In the genomic region with DNA sequence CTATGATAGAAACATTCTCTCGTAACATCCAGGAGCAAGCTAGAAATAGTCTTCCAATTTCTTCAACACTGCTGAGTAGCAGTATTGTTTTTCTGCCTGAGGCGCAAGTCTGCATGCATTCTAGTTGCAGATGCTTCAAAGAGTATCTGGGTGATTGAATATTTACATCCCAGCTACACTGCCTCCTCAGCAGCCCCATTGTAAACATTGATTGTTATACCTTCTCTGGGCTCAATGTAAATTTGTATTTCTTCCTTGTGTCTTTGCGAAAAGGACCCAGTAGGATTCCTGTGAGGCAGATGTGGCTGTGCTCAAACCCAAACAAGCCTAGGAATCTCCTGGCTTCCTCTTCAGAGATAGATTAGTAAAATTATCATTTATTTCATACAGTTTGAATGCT, we compare ENCODE assay signal across 21 cellular contexts.
DNase-seq lines count a peak whose midpoint lies in the region; ATAC-seq and TF ChIP-seq lines count a peak whose summit lies in the region.
"Had no signal": no experiment of that assay in that cellular context is flagged by ENCODE, and none has a peak within 500 bp of the region (broad histone marks: within the 10 kb centered on the region; RNA-seq: fewer than 3 reads in every experiment).

No MANE protein-coding gene starts in this region.

- no peak overlapping the region for H2BK5ac ChIP-seq in neuronal stem cell (ENCODE audit: low read length)

- POLR2A ChIA-PET in OCI-LY7 (lab: Charles Lee), result interaction anchor here (0.6 to 2.9 kb wide), 6 partner anchors 10 to 1421 kb away, joined by 3 to 12 read pairs (median 4); no protein-coding TSS in a partner anchor

- no peaks in the 10 kb centered on the region for H3K9me2 ChIP-seq in OCI-LY7 (ENCODE audit: insufficient read depth, low read length)

- no peaks in the 10 kb centered on the region for H3K79me1 ChIP-seq in neuronal stem cell (ENCODE audit: low read depth, low read length)

- no peak overlapping the region for H2BK15ac ChIP-seq in neuronal stem cell (ENCODE audit: low read length)

- peak; percentile 3 for DNase-seq in H7
- DNase-seq in OCI-LY7 (ENCODE audit: low spot score), result no peak
- DNase-seq in neuronal stem cell (ENCODE audit: low spot score), result no peak
- DNase-seq in T-helper 1 cell, result no peak
- no peak for DNase-seq in stimulated activated naive CD8-positive, alpha-beta T cell treated with anti-CD3 and anti-CD28 coated beads, Interleukin-15, amount 100 ng/mL, for 72 hours
- DNase-seq: BE2C; CD8-positive, alpha-beta T cell; DMS153; GDM1; HFFc6; Karpas-422; NCI-H1417; NCI-H187 treated with DMSO at 0.1 percent for 48 hours; NCI-H2107; NCI-H446 treated with DMSO at 0.1 percent for 48 hours; NCI-H526 treated with DMSO at 0.1 percent for 48 hours; PC-9; RPMI8226; SHP77 had no signal

- no peak for ATAC-seq in GM21390 (IDR thresholded peaks at IDR 0.05; ENCODE audit: unreplicated experiment)
- no peak for ATAC-seq in stimulated activated naive CD8-positive, alpha-beta T cell treated with anti-CD3 and anti-CD28 coated beads, Interleukin-15, amount 100 ng/mL, for 72 hours
- ATAC-seq: CD8-positive, alpha-beta T cell had no signal

- peaks cover 9 to 31% of the 10 kb centered on the region in 2 donors for H3K9me3 Mint-ChIP-seq in stimulated activated naive CD8-positive, alpha-beta T cell treated with anti-CD3 and anti-CD28 coated beads, Interleukin-15, amount 100 ng/mL, for 72 hours

- WGBS in neuronal stem cell (ENCODE audit: extremely low coverage in 2 of 2, insufficient read length in 2 of 2, insufficient replicate concordance in 1 of 2), 2 donors, result no CpG with 5 or more reads among the region's 3 CpGs

- H3K27ac Mint-ChIP-seq in stimulated activated naive CD8-positive, alpha-beta T cell treated with anti-CD3 and anti-CD28 coated beads, Interleukin-15, amount 100 ng/mL, for 72 hours, result no peak overlapping the region
- H3K27ac Mint-ChIP-seq: CD8-positive, alpha-beta T cell; HFFc6 had no signal

- CTCF ChIA-PET in OCI-LY7 (lab: Charles Lee; ENCODE audit: unreplicated experiment), result no interaction called here

- no peak overlapping the region for H2BK120ac ChIP-seq in neuronal stem cell (ENCODE audit: low read depth, low read length)

- no peak overlapping the region for H4K91ac ChIP-seq in neuronal stem cell (ENCODE audit: low read depth, low read length, poor library complexity)

- BruUV-seq in OCI-LY7 (replicated peaks; lab: Mats Ljungman, UMichigan), result no TSS peak

- H3K27ac ChIP-seq in OCI-LY7 (ENCODE audit: low read depth, low read length, poor library complexity, severe bottlenecking), result peak overlapping the region; percentile 63
- H3K27ac ChIP-seq in neuronal stem cell (replicated peaks; ENCODE audit: low read length), result no peak overlapping the region
- H3K27ac ChIP-seq: PC-9 had no signal

- no peak overlapping the region for H2AK5ac ChIP-seq in neuronal stem cell (ENCODE audit: low read depth, low read length)

- H2AFZ ChIP-seq in OCI-LY7 (ENCODE audit: low read length), result peak overlapping the region; percentile 89
- peak overlapping the region; percentile 43 for H2AFZ ChIP-seq in neuronal stem cell (ENCODE audit: low read length)
- H2AFZ ChIP-seq: PC-9 had no signal

- intact Hi-C loops in OCI-LY7 (cut with micrococcal nuclease; ENCODE audit: unreplicated experiment), result loop anchor here (5.0 kb wide), 1 partner anchor 168 kb away; no protein-coding TSS in a partner anchor

- H3K9me3 ChIP-seq in OCI-LY7 (ENCODE audit: low read length) (no peaks in the 10 kb centered on the region; the same call in 1 of the 2 replicates), iPS-15b (ENCODE audit: control insufficient read depth, insufficient read depth, low read length) (no peaks in the 10 kb centered on the region), neuronal stem cell (replicated peaks in 1 of 2; ENCODE audit: control insufficient read depth in 2 of 2, insufficient read depth in 1 of 2, low read depth in 1 of 2, low read length in 2 of 2) (no peaks in the 10 kb centered on the region)
- H3K9me3 ChIP-seq: BE2C had no signal

- peak overlapping the region; percentile 24 for H3K4me2 ChIP-seq in OCI-LY7 (ENCODE audit: low read length)
- H3K4me2 ChIP-seq in neuronal stem cell (ENCODE audit: insufficient read depth, low read length, poor library complexity, severe bottlenecking), result no peak overlapping the region
- H3K4me2 ChIP-seq: PC-9 had no signal

- no peaks in the 10 kb centered on the region for H4K20me1 ChIP-seq in OCI-LY7 (ENCODE audit: insufficient read depth, low read length)

- no peaks in the 10 kb centered on the region for H3K79me2 ChIP-seq in OCI-LY7 (ENCODE audit: insufficient read depth, low read depth, low read length)

- H4K8ac ChIP-seq in neuronal stem cell (ENCODE audit: low read depth, low read length), result no peak overlapping the region

- H3K18ac ChIP-seq in neuronal stem cell (ENCODE audit: low read length), result no peak overlapping the region

- H3K27me3 Mint-ChIP-seq in stimulated activated naive CD8-positive, alpha-beta T cell treated with anti-CD3 and anti-CD28 coated beads, Interleukin-15, amount 100 ng/mL, for 72 hours, result no peaks in the 10 kb centered on the region

- H3K4ac ChIP-seq in neuronal stem cell (ENCODE audit: low read length), result no peak overlapping the region

- no peak overlapping the region for H3K4me3 Mint-ChIP-seq in stimulated activated naive CD8-positive, alpha-beta T cell treated with anti-CD3 and anti-CD28 coated beads, Interleukin-15, amount 100 ng/mL, for 72 hours
- H3K4me3 Mint-ChIP-seq: CD8-positive, alpha-beta T cell; HFFc6 had no signal

- H3K27me3 ChIP-seq in H7 (ENCODE audit: control insufficient read depth, insufficient read depth, low read length), result no peaks in the 10 kb centered on the region
- no peaks in the 10 kb centered on the region for H3K27me3 ChIP-seq in iPS-15b (ENCODE audit: control insufficient read depth, insufficient read depth, low read length)
- no peaks in the 10 kb centered on the region for H3K27me3 ChIP-seq in neuronal stem cell (ENCODE audit: control insufficient read depth in 3 of 3, insufficient read depth in 3 of 3, low read depth in 1 of 3, low read length in 3 of 3)
- H3K27me3 ChIP-seq: BE2C had no signal

- H3K4me1 Mint-ChIP-seq in stimulated activated naive CD8-positive, alpha-beta T cell treated with anti-CD3 and anti-CD28 coated beads, Interleukin-15, amount 100 ng/mL, for 72 hours, result no peaks in the 10 kb centered on the region

- no peak overlapping the region for H3K9ac ChIP-seq in iPS-15b (ENCODE audit: low read depth, low read length)
- no peak overlapping the region for H3K9ac ChIP-seq in neuronal stem cell (ENCODE audit: low read depth, low read length, poor library complexity)

- H3K4me1 ChIP-seq in OCI-LY7 (ENCODE audit: insufficient read depth, low read length, poor library complexity, severe bottlenecking) (peaks cover 27% of the 10 kb centered on the region), iPS-15b (ENCODE audit: control insufficient read depth, insufficient read depth, low read length) (peaks cover 37% of the 10 kb centered on the region), neuronal stem cell (ENCODE audit: control insufficient read depth in 2 of 2, insufficient read depth in 1 of 2, low read depth in 1 of 2, low read length in 2 of 2) (peaks cover 4 to 8% of the 10 kb centered on the region in 2 donors)
- H3K4me1 ChIP-seq: BE2C had no signal

- H2BK12ac ChIP-seq in neuronal stem cell (ENCODE audit: low read length), result no peak overlapping the region

- H3K4me3 ChIP-seq in H7 (ENCODE audit: insufficient read depth, low read depth, low read length) (no peak overlapping the region), OCI-LY7 (ENCODE audit: low read depth, low read length, poor library complexity, severe bottlenecking) (no peak overlapping the region), iPS-15b (ENCODE audit: low read depth, low read length) (peak overlapping the region; percentile 19), neuronal stem cell (ENCODE audit: low read length in 2 of 2) (no peak overlapping the region)
- H3K4me3 ChIP-seq: PC-9 had no signal

- no peak overlapping the region for H3K14ac ChIP-seq in neuronal stem cell (ENCODE audit: low read length)

- H3K23ac ChIP-seq in neuronal stem cell (ENCODE audit: low read depth, low read length, poor library complexity), result no peak overlapping the region

- TF ChIP-seq CTCF in OCI-LY7 (conservative IDR thresholded peaks at IDR 0.05; ENCODE audit: low read length), result no peak

- no peaks in the 10 kb centered on the region for H3K36me3 ChIP-seq in H7 (replicated peaks; ENCODE audit: control insufficient read depth, insufficient read depth, low read length)
- no peaks in the 10 kb centered on the region for H3K36me3 ChIP-seq in OCI-LY7 (ENCODE audit: insufficient read depth, low read length)
- H3K36me3 ChIP-seq in iPS-15b (ENCODE audit: control insufficient read depth, insufficient read depth, low read length), result no peaks in the 10 kb centered on the region
- no peaks in the 10 kb centered on the region for H3K36me3 ChIP-seq in neuronal stem cell (replicated peaks in 1 of 2; ENCODE audit: control insufficient read depth in 2 of 2, insufficient read depth in 2 of 2, low read length in 2 of 2)
- H3K36me3 ChIP-seq: BE2C had no signal
